In the genomic region with DNA sequence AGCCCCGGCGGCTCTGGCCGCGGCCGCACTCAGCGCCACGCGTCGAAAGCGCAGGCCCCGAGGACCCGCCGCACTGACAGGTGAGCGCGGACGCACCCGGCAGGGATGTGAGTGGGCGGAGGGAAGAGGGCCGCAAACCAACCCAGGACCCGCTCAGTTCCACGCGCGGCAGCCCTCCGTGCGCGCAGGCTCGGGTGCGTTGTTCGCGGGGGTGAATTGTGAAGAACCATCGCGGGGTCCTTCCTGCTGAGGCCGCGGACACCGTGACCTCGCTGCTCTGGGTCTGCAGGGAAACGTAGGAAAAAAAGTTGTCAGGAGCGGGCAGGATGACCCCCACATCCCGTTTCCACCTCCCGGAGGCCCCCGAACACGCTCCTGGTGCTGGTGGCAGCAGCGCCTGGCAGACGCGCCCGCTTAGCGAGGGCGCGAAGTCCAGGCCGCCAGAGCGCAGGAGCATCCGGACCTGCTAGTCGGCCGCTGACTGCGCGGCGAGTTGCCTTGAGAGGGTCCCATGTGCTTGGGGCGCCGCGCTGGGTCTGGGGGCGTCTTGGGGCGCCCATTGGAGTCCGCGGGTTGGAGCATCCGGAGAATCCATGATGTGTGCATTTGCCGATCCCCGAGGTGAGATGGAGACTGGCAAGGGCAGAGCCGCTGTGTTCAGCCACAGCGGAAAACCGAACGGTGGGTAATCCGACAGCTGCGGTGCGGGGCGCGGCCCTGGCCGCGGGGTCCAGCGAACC, we compare ENCODE assay signal across 9 cellular contexts. TPM values are rescaled to one million over a fixed set of nuclear protein-coding genes. Genes with fewer than 3 reads are reported as not detected.
A peak's percentile ranks its signal among the peaks of the same experiment; 100 is the strongest.
DNase-seq lines count a peak whose midpoint lies in the region; ATAC-seq and TF ChIP-seq lines count a peak whose summit lies in the region.
"Had no signal": no experiment of that assay in that cellular context is flagged by ENCODE, and none has a peak within 500 bp of the region (broad histone marks: within the 10 kb centered on the region; RNA-seq: fewer than 3 reads in every experiment).

No MANE protein-coding gene starts in this region.

- H3K4me3 ChIP-seq in AG09309 (ENCODE audit: control insufficient read depth, low read depth, low read length) (peak overlapping the region; percentile 83), IMR-90 (ENCODE audit: insufficient read depth, low read depth, low read length) (peak overlapping the region; percentile 84), endodermal cell (ENCODE audit: low read length) (peak overlapping the region; percentile 71), adrenal gland (peak overlapping the region in 1 of 4 donors; percentile 41)

- ATAC-seq in IMR-90 (ENCODE audit: low read depth), result peak; percentile 16
- ATAC-seq in HG02571 (IDR thresholded peaks at IDR 0.05; ENCODE audit: unreplicated experiment), result no peak

- peak overlapping the region; percentile 96 for H4K5ac ChIP-seq in IMR-90 (ENCODE audit: low read depth, low read length)

- no peak for DNase-seq in AG09309 (ENCODE audit: low read depth)
- no peak for DNase-seq in IMR-90
- peak; percentile 78 for DNase-seq in endodermal cell
- DNase-seq in neural crest cell (ENCODE audit: low read depth, low spot score), result peak; percentile 5
- no peak for DNase-seq in cerebellar cortex (ENCODE audit: low spot score)
- DNase-seq in adrenal gland, result no peak
- no peak for DNase-seq in NCI-H187 (lab: John Stamatoyannopoulos, UW)

- peak overlapping the region; percentile 96 for H2BK5ac ChIP-seq in IMR-90 (ENCODE audit: low read depth, low read length, poor library complexity, severe bottlenecking)

- H3K27ac ChIP-seq in IMR-90 (ENCODE audit: insufficient read depth, low read length) (peak overlapping the region; percentile 94), endodermal cell (ENCODE audit: low read depth, low read length) (no peak overlapping the region), adrenal gland (no peak overlapping the region)

- peak overlapping the region; percentile 41 to 79; a peak in 3 of 4 replicates for H4K8ac ChIP-seq in IMR-90 (ENCODE audit: low read depth in 2 of 2, low read length in 2 of 2)

- H3K4me1 Mint-ChIP-seq in endodermal cell, result peaks cover 47% of the 10 kb centered on the region
- H3K4me1 Mint-ChIP-seq in neural crest cell, result peaks cover 4% of the 10 kb centered on the region

- H2AFZ ChIP-seq in IMR-90 (replicated peaks; ENCODE audit: low read length, poor library complexity), result peak overlapping the region; percentile 74

- in situ Hi-C loops in IMR-90 (cut with MboI; ENCODE audit: low sequenced_read_pairs), result loop anchor here (5.0 to 10.0 kb wide), 2 partner anchors 36 to 53 kb away; no protein-coding TSS in a partner anchor

- H3K9me3 ChIP-seq in IMR-90 (ENCODE audit: control insufficient read depth, insufficient read depth, low read length) (no peaks in the 10 kb centered on the region), endodermal cell (ENCODE audit: control insufficient read depth, low read length) (no peaks in the 10 kb centered on the region), adrenal gland (replicated peaks in 1 of 3) (no peaks in the 10 kb centered on the region)

- H3K36me3 ChIP-seq in IMR-90 (ENCODE audit: control insufficient read depth, insufficient read depth, low read length) (peaks cover 38% of the 10 kb centered on the region), endodermal cell (ENCODE audit: control insufficient read depth, insufficient read depth, low read length) (no peaks in the 10 kb centered on the region), adrenal gland (replicated peaks in 1 of 2) (no peaks in the 10 kb centered on the region)

- H2AK9ac ChIP-seq in IMR-90 (replicated peaks; ENCODE audit: low read depth, low read length, poor library complexity), result peak overlapping the region; percentile 76

- H3K27me3 ChIP-seq in IMR-90 (ENCODE audit: control insufficient read depth, insufficient read depth, low read length) (no peaks in the 10 kb centered on the region), endodermal cell (ENCODE audit: control insufficient read depth, insufficient read depth, low read length, poor library complexity, severe bottlenecking) (peaks cover 81% of the 10 kb centered on the region), adrenal gland (peaks cover 68% of the 10 kb centered on the region)

- H2BK120ac ChIP-seq in IMR-90 (ENCODE audit: low read depth, low read length), result peak overlapping the region; percentile 73

- CTCF ChIA-PET in IMR-90 (lab: Yijun Ruan, JAX), result no interaction called here

- no peak for TF ChIP-seq CTCF in AG09309 (IDR thresholded peaks at IDR 0.05; ENCODE audit: control insufficient read depth, insufficient read depth, low read depth, low read length, missing control alignments)
- TF ChIP-seq CTCF in IMR-90 (conservative IDR thresholded peaks at IDR 0.05; ENCODE audit: low read depth, low read length), result no peak
- TF ChIP-seq CTCF in endodermal cell (conservative IDR thresholded peaks at IDR 0.05), result no peak
- no peak for TF ChIP-seq CTCF in neural crest cell (conservative IDR thresholded peaks at IDR 0.05)
- TF ChIP-seq CTCF in adrenal gland (IDR thresholded peaks at IDR 0.05), result no peak

- H3K9ac ChIP-seq in IMR-90 (ENCODE audit: low read depth, low read length), result peak overlapping the region; percentile 99
- H3K9ac ChIP-seq in endodermal cell (ENCODE audit: extremely low read depth, low read length, poor library complexity, severe bottlenecking), result no peak overlapping the region

- no peaks in the 10 kb centered on the region for H3K9me3 Mint-ChIP-seq in endodermal cell
- H3K9me3 Mint-ChIP-seq in neural crest cell, result no peaks in the 10 kb centered on the region
- H3K9me3 Mint-ChIP-seq: activated naive CD4-positive, alpha-beta T cell treated with anti-CD3 and anti-CD28 coated beads, Interleukin-2, amount 50 U/mL, for 72 hours had no signal

- peak overlapping the region; percentile 99 for H3K18ac ChIP-seq in IMR-90 (ENCODE audit: low read depth, low read length)

- peak overlapping the region; percentile 73 for H3K4ac ChIP-seq in IMR-90 (ENCODE audit: low read depth, low read length)

- POLR2A ChIA-PET in IMR-90 (lab: Charles Lee; ENCODE audit: unreplicated experiment), result no interaction called here

- peaks cover 53% of the 10 kb centered on the region for H4K20me1 ChIP-seq in IMR-90 (ENCODE audit: insufficient read depth, low read length)

- H3K36me3 Mint-ChIP-seq in endodermal cell (ENCODE audit: low read depth) (no peaks in the 10 kb centered on the region), neural crest cell (ENCODE audit: low read depth) (peaks cover 3% of the 10 kb centered on the region)

- H3K4me2 ChIP-seq in IMR-90 (ENCODE audit: low read depth, low read length), result peak overlapping the region; percentile 97

- peaks cover 89% of the 10 kb centered on the region for H3K27me3 Mint-ChIP-seq in endodermal cell (ENCODE audit: insufficient read depth)
- peaks cover 98% of the 10 kb centered on the region for H3K27me3 Mint-ChIP-seq in neural crest cell (ENCODE audit: low read depth)

- peak overlapping the region; percentile 73 for H3K14ac ChIP-seq in IMR-90 (replicated peaks; ENCODE audit: low read depth, low read length)

- WGBS in IMR-90 (ENCODE audit: extremely low coverage in 2 of 2, insufficient read length in 1 of 2), 2 experiments, result 1% methylated on average over 36 of the region's 79 CpGs; no CpG with 5 or more reads in 1 of the 2 experiments
- 1% methylated on average over 27 to 79 of the region's 79 CpGs for WGBS in endodermal cell (ENCODE audit: insufficient coverage in 1 of 2, insufficient read length in 1 of 2), 2 experiments
- WGBS in adrenal gland, 4 donors, result 2 to 3% (median 2%) methylated on average over 43 to 79 of the region's 79 CpGs

- dilution Hi-C loops in IMR-90 (cut with HindIII; ENCODE audit: low sequenced_read_pairs, unreplicated experiment), result no loop called here

- no peak overlapping the region for H2BK15ac ChIP-seq in IMR-90 (ENCODE audit: low read depth, low read length)

- H3K27ac Mint-ChIP-seq in endodermal cell (no peak overlapping the region), neural crest cell (ENCODE audit: unreplicated experiment) (no peak overlapping the region)
- H3K27ac Mint-ChIP-seq: activated naive CD4-positive, alpha-beta T cell treated with anti-CD3 and anti-CD28 coated beads, Interleukin-2, amount 50 U/mL, for 72 hours had no signal

- H3K56ac ChIP-seq in IMR-90 (ENCODE audit: extremely low read depth, insufficient read depth, low read length), result peak overlapping the region; percentile 74

- H3K4me3 Mint-ChIP-seq in endodermal cell, result peak overlapping the region; percentile 58
- H3K4me3 Mint-ChIP-seq in neural crest cell, result peak overlapping the region; percentile 55

- peak overlapping the region; percentile 88 for H3K23ac ChIP-seq in IMR-90 (ENCODE audit: low read depth, low read length)

- H3K4me1 ChIP-seq in IMR-90 (ENCODE audit: control insufficient read depth, insufficient read depth, low read length), result peaks cover 6% of the 10 kb centered on the region
- H3K4me1 ChIP-seq in endodermal cell (ENCODE audit: control insufficient read depth, insufficient read depth, low read length), result peaks cover 3% of the 10 kb centered on the region
- H3K4me1 ChIP-seq in adrenal gland (replicated peaks in 1 of 2), result peaks cover 0 to 15% of the 10 kb centered on the region in 2 donors

- H4K91ac ChIP-seq in IMR-90 (ENCODE audit: insufficient read depth, low read depth, low read length), result peak overlapping the region; percentile 56; the same call in 1 of the 2 replicates

- intact Hi-C loops in IMR-90 (cut with micrococcal nuclease) (loop anchor here (2.0 to 5.0 kb wide), 2 partner anchors 154 to 277 kb away; no protein-coding TSS in a partner anchor), adrenal gland (cut with DNase I) (no loop called here)

- peak overlapping the region; percentile 54; the same call in 1 of the 2 replicates for H2AK5ac ChIP-seq in IMR-90 (ENCODE audit: low read depth, low read length)

- TF ChIP-seq POLR2A in IMR-90 (IDR thresholded peaks at IDR 0.05; ENCODE audit: low read depth, low read length), result peak; percentile 15; the same call in 1 of the 2 replicates
- no peak for TF ChIP-seq POLR2A in adrenal gland (IDR thresholded peaks at IDR 0.05)

- BruUV-seq in IMR-90 (replicated peaks; lab: Mats Ljungman, UMichigan), result TSS peak; percentile 7

- no peak overlapping the region for H2BK20ac ChIP-seq in IMR-90 (ENCODE audit: low read depth, low read length)

- peaks cover 3% of the 10 kb centered on the region for H3K9me1 ChIP-seq in IMR-90 (ENCODE audit: insufficient read depth, low read length)

- no peak for TF ChIP-seq RAD21 in IMR-90 (IDR thresholded peaks at IDR 0.05; ENCODE audit: low read length)

- H3K79me1 ChIP-seq in IMR-90 (ENCODE audit: low read depth in 1 of 2, low read length in 2 of 2), result peaks cover 4 to 25% of the 10 kb centered on the region in 2 experiments; a peak in 2 of 4 replicates

RNA-seq across cellular contexts. Expression of a gene that starts 0.4 kb away (rescaled TPM):
- total RNA-seq in IMR-90 (2012; rRNA removed) (848 and 1,032 TPM in 2 replicates), endodermal cell (1 to 10 TPM in 1 of 2 donors, under 1 TPM in 1; 0.62 to 2.7 TPM), neural crest cell (0.07 and 0.09 TPM in 2 replicates), adrenal gland (under 1 TPM in 7 of 8 donors, not detected in 1; 0.14 to 0.90 (median 0.69) TPM)
- polyA plus RNA-seq in IMR-90 (2012; rRNA removed) (852 and 1,130 TPM in 2 replicates), adrenal gland (1 to 10 TPM in 1 of 3 donors, under 1 TPM in 2; 0.08 to 1.0 (median 0.20) TPM)
- 185 and 289 TPM in 2 replicates for polyA plus RNA-seq in IMR-90 (2012; cell fraction: cytosol; rRNA removed)
- polyA plus RNA-seq in IMR-90 (2012; cell fraction: nucleus; rRNA removed; ENCODE audit: low replicate concordance), result 59.3 and 362 TPM in 2 replicates
- 28.6 TPM for polyA plus RNA-seq in endodermal cell (2013, experiment 1 of 2)
- polyA plus RNA-seq in endodermal cell (2013, experiment 2 of 2), result 24.3 TPM
- total RNA-seq: activated naive CD4-positive, alpha-beta T cell treated with anti-CD3 and anti-CD28 coated beads, Interleukin-2, amount 50 U/mL, for 72 hours had no signal

Comparison
In these comparisons a context has a peak if more than half of its experiments do, and no peak if none do; other contexts are left out.
1. DNase-seq: peak in endodermal cell (single experiment) and neural crest cell (single experiment); none in AG09309 (single experiment), IMR-90 (single experiment), cerebellar cortex (single experiment), adrenal gland (0 of 7) and NCI-H187 (0 of 2).
2. RNA of a gene that starts 0.4 kb away (total RNA-seq): 848 to 1,032 TPM in IMR-90; 0.62 to 2.7 TPM in endodermal cell, 0.14 to 0.90 TPM in adrenal gland and 0.07 to 0.09 TPM in neural crest cell; every median in the first group is over 100 times any median in the second.